In genomic region chr21:41808094-41808493, GRCh38 we compare ENCODE assay signal across 28 cellular contexts. TPM values are rescaled to one million over a fixed set of nuclear protein-coding genes. Genes with fewer than 3 reads are reported as not detected.
"Had no signal": no experiment of that assay in that cellular context is flagged by ENCODE, and none has a peak within 500 bp of the region (broad histone marks: within the 10 kb centered on the region; RNA-seq: fewer than 3 reads in every experiment).

No MANE protein-coding gene starts in this region.

- H3K36me3 ChIP-seq: colonic mucosa had no signal

- H3K4me1 ChIP-seq: colonic mucosa had no signal

- H3K27ac ChIP-seq: brain microvascular endothelial cell, colonic mucosa, epithelial cell of prostate, esophagus squamous epithelium, gastroesophageal sphincter, VCaP had no signal

- H3K9me3 ChIP-seq: colonic mucosa, esophagus squamous epithelium, gastroesophageal sphincter had no signal

- DNase-seq: activated CD4-positive, alpha-beta memory T cell treated with anti-CD3 and anti-CD28 coated beads, Interleukin-2, amount 10 ng/mL, durations not matched to agents 7 days and 5 days; activated CD4-positive, alpha-beta T cell treated with anti-CD3 and anti-CD28 coated beads for 1 hour; activated CD4-positive, alpha-beta T cell treated with anti-CD3 and anti-CD28 coated beads for 4 hours; activated CD4-positive, alpha-beta T cell treated with anti-CD3 and anti-CD28 coated beads, Interleukin-2, amount 10 ng/mL, durations not matched to agents 7 days and 5 days; activated CD4-positive, alpha-beta T cell treated with anti-CD3 and anti-CD28 coated beads, Interleukin-2, amount 50 U/mL, for 4 hours; activated CD8-positive, alpha-beta memory T cell treated with anti-CD3 and anti-CD28 coated beads, Interleukin-2, amount 50 U/mL, for 48 hours; activated effector memory CD4-positive, alpha-beta T cell treated with Interleukin-2 at 50 U/mL for 16 hours; activated gamma-delta T cell treated with Interleukin-2 at 50 U/mL for 16 hours; activated naive CD4-positive, alpha-beta T cell treated with anti-CD3 and anti-CD28 coated beads, Interleukin-2, amount 50 U/mL, for 16 hours; activated naive CD4-positive, alpha-beta T cell treated with Interleukin-2 at 50 U/mL for 16 hours; activated T-cell treated with anti-CD3 and anti-CD28 coated beads for 4 hours; activated T-cell treated with anti-CD3 and anti-CD28 coated beads, Interleukin-2, amount 50 U/mL, for 24 hours; activated T-cell treated with anti-CD3 and anti-CD28 coated beads, Interleukin-2, amount 50 U/mL, for 72 hours; amniotic stem cell; anterior cingulate cortex; brain microvascular endothelial cell; caudate nucleus; colonic mucosa; effector CD8-positive, alpha-beta T cell; esophagus squamous epithelium; foreskin melanocyte; T-helper 2 cell had no signal

- H3K4me3 ChIP-seq: colonic mucosa, esophagus squamous epithelium, gastroesophageal sphincter had no signal

- H3K27me3 ChIP-seq: brain microvascular endothelial cell, colonic mucosa, esophagus squamous epithelium, gastroesophageal sphincter had no signal

RNA-seq across cellular contexts. Expression of gene RIPK4, which starts 41.2 kb away (rescaled TPM):
- total RNA-seq: activated CD4-positive, alpha-beta memory T cell treated with anti-CD3 and anti-CD28 coated beads, Interleukin-2, amount 10 ng/mL, durations not matched to agents 7 days and 5 days; endothelial cell of umbilical vein; fibroblast of villous mesenchyme; T-helper 1 cell treated with Interleukin-12 subunit alpha and Interleukin-12 subunit beta and Interleukin-4 antibody, amounts not matched to agents 30 ng/mL and 1 ng/mL, for 36 hours had no signal
